In genomic region chr4:77899607-77900006, GRCh38 we compare ENCODE assay signal across 1 cellular context.
TF ChIP-seq lines count a peak whose summit lies in the region.

No MANE protein-coding gene starts in this region.

TF ChIP-seq in GM12878, 131 proteins besides CTCF, POLR2A, EP300 and RAD21:
- no peak for TF ChIP-seq PBX3 (IDR thresholded peaks at IDR 0.05; ENCODE audit: insufficient replicate concordance, low read depth, low read length)
- TF ChIP-seq SMARCA5 (IDR thresholded peaks at IDR 0.05), result no peak
- TF ChIP-seq ZZZ3 (IDR thresholded peaks at IDR 0.05; ENCODE audit: control insufficient read depth, insufficient read length, low read depth), result no peak
- TF ChIP-seq GATAD2B (conservative IDR thresholded peaks at IDR 0.05; ENCODE audit: low read depth), result no peak
- no peak for TF ChIP-seq CREB1 (IDR thresholded peaks at IDR 0.05; ENCODE audit: low read depth)
- no peak for TF ChIP-seq WRNIP1 (IDR thresholded peaks at IDR 0.05; ENCODE audit: borderline replicate concordance, low read depth, low read length)
- no peak for TF ChIP-seq ZBED1 (IDR thresholded peaks at IDR 0.05; ENCODE audit: borderline replicate concordance)
- TF ChIP-seq CHD4 (IDR thresholded peaks at IDR 0.05), result no peak
- TF ChIP-seq MYC (IDR thresholded peaks at IDR 0.05; ENCODE audit: insufficient read depth, insufficient read length, insufficient replicate concordance, low read length, severe bottlenecking), result no peak
- no peak for TF ChIP-seq TCF7 (IDR thresholded peaks at IDR 0.05; ENCODE audit: borderline replicate concordance)
- no peak for TF ChIP-seq STAT1 (conservative IDR thresholded peaks at IDR 0.05)
- no peak for TF ChIP-seq MAX (IDR thresholded peaks at IDR 0.05; ENCODE audit: low read depth, low read length)
- TF ChIP-seq SMAD1 (IDR thresholded peaks at IDR 0.05; ENCODE audit: low read depth, partially characterized antibody), result no peak
TF ChIP-seq in GM12878: peak in this region for 0.
